ENCODE assay signal across 8 cellular contexts in genomic region chr4:78776729-78777555, GRCh38. TPM values are rescaled to one million over a fixed set of nuclear protein-coding genes. Genes with fewer than 3 reads are reported as not detected.
DNase-seq lines count a peak whose midpoint lies in the region; ATAC-seq and TF ChIP-seq lines count a peak whose summit lies in the region.

No MANE protein-coding gene starts in this region.

- no peaks in the 10 kb centered on the region for H3K9me3 Mint-ChIP-seq in endothelial cell (ENCODE audit: unreplicated experiment)

- no peak overlapping the region for H3K4me3 Mint-ChIP-seq in endothelial cell (ENCODE audit: unreplicated experiment)

- DNase-seq in SHP77 (lab: John Stamatoyannopoulos, UW): peak; percentile 33 to 47
- no peak for DNase-seq in SHP77 treated with DMSO at 0.1 percent for 48 hours (lab: John Stamatoyannopoulos, UW)
- DNase-seq in NCI-H345 treated with DMSO at 0.1 percent for 48 hours (lab: John Stamatoyannopoulos, UW; ENCODE audit: unreplicated experiment): peak; percentile 32
- peak; percentile 18 to 28 (median 18) for DNase-seq in activated CD8-positive, alpha-beta memory T cell treated with anti-CD3 and anti-CD28 coated beads for 48 hours (ENCODE audit: low read depth in 2 of 3, low spot score in 2 of 3)
- DNase-seq in endothelial cell (ENCODE audit: low spot score): peak; percentile 15
- DNase-seq in mucosa of gallbladder (ENCODE audit: low spot score): peak; percentile 16
- peak; percentile 64 for DNase-seq in stimulated activated CD8-positive, alpha-beta memory T cell treated with anti-CD3 and anti-CD28 coated beads, Interleukin-4, amount 100 ng/mL, for 48 hours

- peaks cover 16% of the 10 kb centered on the region for H3K27me3 Mint-ChIP-seq in endothelial cell (ENCODE audit: unreplicated experiment)

- ATAC-seq in HG02938 (IDR thresholded peaks at IDR 0.05; ENCODE audit: unreplicated experiment): peak; percentile 28

- H3K36me3 Mint-ChIP-seq in endothelial cell (ENCODE audit: low read depth, unreplicated experiment): peaks cover 12% of the 10 kb centered on the region

- peaks cover 18% of the 10 kb centered on the region for H3K4me1 Mint-ChIP-seq in endothelial cell (ENCODE audit: unreplicated experiment)

- peak overlapping the region; percentile 90 for H3K27ac Mint-ChIP-seq in endothelial cell (ENCODE audit: unreplicated experiment)

- TF ChIP-seq CTCF in endothelial cell (IDR thresholded peaks at IDR 0.05; ENCODE audit: unreplicated experiment): no peak

RNA-seq across cellular contexts. Expression of gene BMP2K, which starts 0.8 kb away (rescaled TPM):
- total RNA-seq in endothelial cell (ENCODE audit: unreplicated experiment) (270 TPM), mucosa of gallbladder (42.0 TPM)
